ENCODE assay signal across 1 cellular context in genomic region chr7:134458806-134459698, GRCh38.
TF ChIP-seq lines count a peak whose summit lies in the region.

AKR1B1 (minus strand) TSS chr7:134459100; CDS start chr7:134459062, 38 bp downstream.

TF ChIP-seq in HepG2, 621 proteins besides CTCF, POLR2A, EP300 and RAD21 (continued from another document and continues in another):
- TF ChIP-seq NFIC (IDR thresholded peaks at IDR 0.05; ENCODE audit: low read length) (no peak), HOXA5 (CRISPR knock-in tag; IDR thresholded peaks at IDR 0.05) (0 out of 2 replicates have a peak, but pooled peaks have one; percentile 57), NKX3-1 (CRISPR knock-in tag; IDR thresholded peaks at IDR 0.05) (peak; percentile 66; the same call in 1 of the 2 replicates), ZNF615 (CRISPR knock-in tag; IDR thresholded peaks at IDR 0.05; ENCODE audit: borderline replicate concordance) (no peak), REST (IDR thresholded peaks at IDR 0.05; ENCODE audit: borderline replicate concordance in 1 of 2, low read depth in 1 of 2, low read length in 2 of 2) (no peak), NFKBIZ (CRISPR knock-in tag; IDR thresholded peaks at IDR 0.05) (no peak), HNRNPUL1 (IDR thresholded peaks at IDR 0.05; ENCODE audit: low read depth, low read length) (no peak), ZBED4 (CRISPR knock-in tag; IDR thresholded peaks at IDR 0.05; ENCODE audit: borderline replicate concordance) (no peak), ATF6 (CRISPR knock-in tag; conservative IDR thresholded peaks at IDR 0.05) (0 out of 2 replicates have a peak, but pooled peaks have one; percentile 30), GMEB1 (CRISPR knock-in tag; IDR thresholded peaks at IDR 0.05; ENCODE audit: borderline replicate concordance) (peak; percentile 78), RFXAP (CRISPR knock-in tag; IDR thresholded peaks at IDR 0.05; ENCODE audit: borderline replicate concordance) (peak; percentile 95), LCORL (IDR thresholded peaks at IDR 0.05) (no peak), LCORL (CRISPR knock-in tag; IDR thresholded peaks at IDR 0.05) (peak; percentile 11; the same call in 1 of the 2 replicates), ZNF34 (CRISPR knock-in tag; IDR thresholded peaks at IDR 0.05; ENCODE audit: borderline replicate concordance) (no peak), KDM1A (CRISPR knock-in tag; IDR thresholded peaks at IDR 0.05) (peak; percentile 70; the same call in 1 of the 2 replicates), MXD3 (CRISPR knock-in tag; IDR thresholded peaks at IDR 0.05) (peak; percentile 51; the same call in 1 of the 2 replicates), IKZF4 (CRISPR knock-in tag; IDR thresholded peaks at IDR 0.05; ENCODE audit: borderline replicate concordance, low read depth, not compliant biosample characterization) (no peak), ATF1 (CRISPR knock-in tag; IDR thresholded peaks at IDR 0.05) (no peak; the same call in 1 of the 2 replicates), ZNF350 (CRISPR knock-in tag; IDR thresholded peaks at IDR 0.05; ENCODE audit: borderline replicate concordance, low read depth) (peak; percentile 35; the same call in 1 of the 2 replicates), RBFOX2 (IDR thresholded peaks at IDR 0.05; ENCODE audit: low read depth, low read length) (peak; percentile 80), ZNF841 (CRISPR knock-in tag; IDR thresholded peaks at IDR 0.05; ENCODE audit: borderline replicate concordance) (no peak), ZNF782 (CRISPR knock-in tag; IDR thresholded peaks at IDR 0.05; ENCODE audit: borderline replicate concordance) (no peak), ZNF33A (CRISPR knock-in tag; IDR thresholded peaks at IDR 0.05; ENCODE audit: borderline replicate concordance) (0 out of 2 replicates have a peak, but pooled peaks have one; percentile 37), FOXP1 (IDR thresholded peaks at IDR 0.05) (no peak), FOXP1 (CRISPR knock-in tag; IDR thresholded peaks at IDR 0.05) (no peak), ZNF343 (CRISPR knock-in tag; IDR thresholded peaks at IDR 0.05) (0 out of 2 replicates have a peak, but pooled peaks have one; percentile 27), RNF219 (CRISPR knock-in tag; IDR thresholded peaks at IDR 0.05) (no peak), ZNF552 (CRISPR knock-in tag; IDR thresholded peaks at IDR 0.05; ENCODE audit: borderline replicate concordance) (no peak; the same call in 1 of the 2 replicates), ZHX1 (CRISPR knock-in tag; IDR thresholded peaks at IDR 0.05; ENCODE audit: low read depth) (no peak), NBN (conservative IDR thresholded peaks at IDR 0.05) (no peak), E2F1 (CRISPR knock-in tag; IDR thresholded peaks at IDR 0.05) (peak; percentile 90), YEATS2 (CRISPR knock-in tag; IDR thresholded peaks at IDR 0.05; ENCODE audit: borderline replicate concordance) (peak; percentile 82), ZNF670 (CRISPR knock-in tag; IDR thresholded peaks at IDR 0.05; ENCODE audit: borderline replicate concordance) (no peak; the same call in 1 of the 2 replicates), ZC3H4 (CRISPR knock-in tag; IDR thresholded peaks at IDR 0.05; ENCODE audit: borderline replicate concordance) (no peak), ZNF546 (CRISPR knock-in tag; conservative IDR thresholded peaks at IDR 0.05) (peak; percentile 28; the same call in 1 of the 2 replicates)
